In the genomic region with DNA sequence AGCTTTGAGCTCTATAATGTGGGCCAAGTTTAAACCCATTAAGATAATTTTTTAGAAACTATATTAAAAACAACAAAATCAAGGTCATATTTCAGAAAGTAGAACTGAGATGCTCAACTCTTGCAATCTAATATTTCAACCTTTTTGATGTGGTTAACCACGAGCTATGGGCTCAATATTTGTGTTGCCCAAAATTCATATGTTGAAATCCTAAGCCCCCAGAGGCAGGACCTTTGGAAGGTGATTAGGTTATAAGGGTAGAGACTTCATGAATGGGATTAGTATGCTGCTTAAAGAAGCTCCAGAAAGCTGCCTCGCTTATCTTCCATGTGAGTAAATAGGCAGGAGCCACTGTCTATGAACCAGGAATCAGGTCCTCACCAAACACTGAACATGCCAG, we compare ENCODE assay signal across 25 cellular contexts.
"Had no signal": no experiment of that assay in that cellular context is flagged by ENCODE, and none has a peak within 500 bp of the region (broad histone marks: within the 10 kb centered on the region; RNA-seq: fewer than 3 reads in every experiment).

No MANE protein-coding gene starts in this region.

- H3K27me3 ChIP-seq: gastroesophageal sphincter, neutrophil, right lobe of liver, spleen, tibial artery, upper lobe of right lung, vagina had no signal

- DNase-seq: effector CD4-positive, alpha-beta T cell; endodermal cell; erythroblast; immature natural killer cell; left ventricle myocardium inferior; mesendoderm; naive thymus-derived CD4-positive, alpha-beta T cell; nephron progenitor cell; psoas muscle; retina; right lobe of liver; spleen; stimulated activated CD4-positive, alpha-beta T cell treated with anti-CD3 and anti-CD28 coated beads, Interleukin-15, amount 100 ng/mL, for 24 hours; stimulated activated CD4-positive, alpha-beta T cell treated with anti-CD3 and anti-CD28 coated beads, Interleukin-1b, Interleukin-23, amount 100 ng/mL, for 48 hours; stimulated activated CD4-positive, alpha-beta T cell treated with anti-CD3 and anti-CD28 coated beads, Interleukin-4, amount 100 ng/mL, for 24 hours; tibial artery; upper lobe of right lung had no signal

- ATAC-seq: gastroesophageal sphincter; naive thymus-derived CD4-positive, alpha-beta T cell; psoas muscle; right lobe of liver; stimulated activated memory B cell treated with anti-CD40 and anti-IgM and Interleukin-4, amounts not matched to agents 10 μg/mL and 1 μg/mL and 100 μg/mL, for 72 hours; upper lobe of right lung had no signal

- H3K4me3 ChIP-seq: coronary artery, gastroesophageal sphincter, left ventricle myocardium inferior, lung, psoas muscle, right lobe of liver, spleen, tibial artery, upper lobe of right lung, vagina had no signal

- H3K4me1 ChIP-seq: gastroesophageal sphincter, left ventricle myocardium inferior, psoas muscle, right lobe of liver, spleen, tibial artery, upper lobe of right lung, vagina had no signal

- FAIRE-seq: endothelial cell of umbilical vein, keratinocyte had no signal

- H3K9me3 ChIP-seq: gastroesophageal sphincter, left ventricle myocardium inferior, neutrophil, psoas muscle, right lobe of liver, spleen, tibial artery, upper lobe of right lung, vagina had no signal

- H3K36me3 ChIP-seq: gastroesophageal sphincter, left ventricle myocardium inferior, neutrophil, right lobe of liver, spleen, tibial artery, upper lobe of right lung, vagina had no signal
